In genomic region chr5:80238078-80238477, GRCh38 we compare ENCODE assay signal across 11 cellular contexts. TPM values are rescaled to one million over a fixed set of nuclear protein-coding genes. Genes with fewer than 3 reads are reported as not detected.
A peak's percentile ranks its signal among the peaks of the same experiment; 100 is the strongest.
DNase-seq lines count a peak whose midpoint lies in the region; ATAC-seq, FAIRE-seq and TF ChIP-seq lines count a peak whose summit lies in the region.
"Had no signal": no experiment of that assay in that cellular context is flagged by ENCODE, and none has a peak within 500 bp of the region (broad histone marks: within the 10 kb centered on the region; RNA-seq: fewer than 3 reads in every experiment).

No MANE protein-coding gene starts in this region.

- no peak for TF ChIP-seq EP300 in H1 (IDR thresholded peaks at IDR 0.05; ENCODE audit: borderline replicate concordance in 1 of 2, low read depth in 2 of 2, low read length in 2 of 2)

- POLR2A ChIA-PET in activated CD8-positive, alpha-beta T cell treated with anti-CD3 and anti-CD28 coated beads for 36 hours (lab: Charles Lee) = interaction anchor here (1.3 to 2.6 kb wide), 3 partner anchors 11 to 54 kb away, joined by 5 to 17 read pairs (median 7); partner anchors contain the start of gene SERINC5
- POLR2A ChIA-PET in H1 (lab: Charles Lee; ENCODE audit: partially characterized antibody) = interaction anchor here (1.2 to 1.5 kb wide), 3 partner anchors 12 to 49 kb away, joined by 3 to 4 read pairs (median 3); no protein-coding TSS in a partner anchor

- no peak overlapping the region for H2AFZ ChIP-seq in H1 (ENCODE audit: low read length)

- peaks cover 41% of the 10 kb centered on the region for H3K36me3 Mint-ChIP-seq in activated CD8-positive, alpha-beta T cell treated with anti-CD3 and anti-CD28 coated beads for 36 hours (ENCODE audit: low read depth)

- no peak overlapping the region for H2BK15ac ChIP-seq in H1 (ENCODE audit: low read length)

- H4K20me1 ChIP-seq in H1 (replicated peaks in 1 of 2; ENCODE audit: control insufficient read depth in 1 of 2, insufficient read depth in 2 of 2, low read length in 2 of 2) = peaks cover 2 to 8% of the 10 kb centered on the region in 2 experiments

- H3K4me1 ChIP-seq in H1 (replicated peaks in 1 of 4; ENCODE audit: control insufficient read depth in 3 of 4, insufficient read depth in 4 of 4, low read length in 3 of 4) (peaks cover 2 to 21% (median 6%) of the 10 kb centered on the region in 4 experiments; a peak in 6 of 7 replicates), upper lobe of right lung (peaks cover 18% of the 10 kb centered on the region)

- peaks cover 6 to 8% of the 10 kb centered on the region in 2 experiments for H3K9me3 ChIP-seq in H1 (ENCODE audit: insufficient read depth in 2 of 2, low read depth in 1 of 2, low read length in 1 of 2)
- H3K9me3 ChIP-seq in upper lobe of right lung = no peaks in the 10 kb centered on the region

- intact Hi-C loops in activated CD8-positive, alpha-beta T cell treated with anti-CD3 and anti-CD28 coated beads for 36 hours (cut with micrococcal nuclease) = no loop called here
- intact Hi-C loops in upper lobe of right lung (cut with DNase I) = no loop called here

- H2AK5ac ChIP-seq in H1 (ENCODE audit: low read depth, low read length) = no peak overlapping the region

- no peak overlapping the region for H3K23ac ChIP-seq in H1 (ENCODE audit: insufficient read length)

- no peak overlapping the region for H4K91ac ChIP-seq in H1 (replicated peaks; ENCODE audit: insufficient read length, low read length)

- H3K14ac ChIP-seq in H1 (ENCODE audit: insufficient read length) = no peak overlapping the region

- H4K5ac ChIP-seq in H1 (ENCODE audit: insufficient read length, low read depth, low read length) = no peak overlapping the region

- no peak overlapping the region for H3K27ac ChIP-seq in H1 (ENCODE audit: low read depth, low read length)
- H3K27ac ChIP-seq in temporal lobe (ENCODE audit: low read depth, low read length) = peak overlapping the region; percentile 47
- H3K27ac ChIP-seq in upper lobe of right lung = no peak overlapping the region
- H3K27ac ChIP-seq: brain microvascular endothelial cell, VCaP had no signal

- ATAC-seq in activated CD8-positive, alpha-beta T cell treated with anti-CD3 and anti-CD28 coated beads for 36 hours = peak; percentile 29
- ATAC-seq in upper lobe of right lung = no peak
- ATAC-seq: effector memory CD8-positive, alpha-beta T cell had no signal

- no peak for FAIRE-seq in H1 (lab: Jason Lieb, UNC)

- no peak overlapping the region for H2BK20ac ChIP-seq in H1 (ENCODE audit: low read length)

- WGBS in H1 (ENCODE audit: extremely low coverage in 1 of 2, insufficient coverage in 1 of 2, insufficient read length in 1 of 2, insufficient replicate concordance in 2 of 2, low coverage in 1 of 2, low lambda C conversion rate in 2 of 2, missing lambda C conversion rate in 1 of 2), 2 experiments = 91% methylated on average over 8 of the region's 8 CpGs; no CpG with 5 or more reads in 1 of the 2 experiments

- no peak overlapping the region for H3K4me2 ChIP-seq in H1 (ENCODE audit: insufficient read depth in 1 of 2, low read depth in 2 of 2, low read length in 2 of 2)

- peak; percentile 30 for DNase-seq in stimulated activated CD4-positive, alpha-beta T cell treated with anti-CD3 and anti-CD28 coated beads, Interleukin-1b, Interleukin-23, amount 100 ng/mL, for 48 hours
- DNase-seq in stimulated activated CD4-positive, alpha-beta T cell treated with anti-CD3 and anti-CD28 coated beads, Interleukin-12 subunit alpha, Interleukin-12 subunit beta, amount 100 ng/mL, for 4 hours = no peak
- DNase-seq in activated CD8-positive, alpha-beta T cell treated with anti-CD3 and anti-CD28 coated beads for 36 hours = peak; percentile 48
- no peak for DNase-seq in H1 (ENCODE audit: low read depth in 1 of 2, low spot score in 2 of 2)
- DNase-seq in AG08396 (ENCODE audit: low spot score) = no peak
- DNase-seq in upper lobe of right lung = no peak
- DNase-seq in RPMI8226 = no peak
- DNase-seq: brain microvascular endothelial cell; effector memory CD8-positive, alpha-beta T cell had no signal

- peaks cover 26 to 95% of the 10 kb centered on the region in 2 experiments for H3K79me2 ChIP-seq in H1 (ENCODE audit: control insufficient read depth in 1 of 2, insufficient read depth in 2 of 2, low read length in 2 of 2)

- no peak overlapping the region for H3K9ac ChIP-seq in H1 (replicated peaks in 1 of 4; ENCODE audit: extremely low read depth in 1 of 4, low read depth in 3 of 4, low read length in 3 of 4)

- no peak overlapping the region for H3K4ac ChIP-seq in H1 (replicated peaks; ENCODE audit: insufficient read length, low read depth, low read length)

- peaks cover 2% of the 10 kb centered on the region; the same call in 1 of the 2 replicates for H3K79me1 ChIP-seq in H1 (ENCODE audit: low read depth, low read length)

- H3K27me3 ChIP-seq in H1 (replicated peaks in 1 of 4; ENCODE audit: control insufficient read depth in 3 of 4, extremely low read depth in 1 of 4, insufficient read depth in 3 of 4, low read length in 3 of 4) = no peaks in the 10 kb centered on the region
- H3K27me3 ChIP-seq in upper lobe of right lung = no peaks in the 10 kb centered on the region
- H3K27me3 ChIP-seq: brain microvascular endothelial cell had no signal

- H3K27me3 Mint-ChIP-seq in activated CD8-positive, alpha-beta T cell treated with anti-CD3 and anti-CD28 coated beads for 36 hours = no peaks in the 10 kb centered on the region
- H3K27me3 Mint-ChIP-seq: effector memory CD8-positive, alpha-beta T cell had no signal

- no peak for TF ChIP-seq CTCF in activated CD8-positive, alpha-beta T cell treated with anti-CD3 and anti-CD28 coated beads for 36 hours (IDR thresholded peaks at IDR 0.05)
- no peak for TF ChIP-seq CTCF in H1 (IDR thresholded peaks at IDR 0.05; ENCODE audit: control extremely low read depth in 1 of 3, insufficient read depth in 1 of 3, low read depth in 1 of 3, low read length in 3 of 3)
- no peak for TF ChIP-seq CTCF in upper lobe of right lung (IDR thresholded peaks at IDR 0.05)

- CTCF ChIA-PET in activated CD8-positive, alpha-beta T cell treated with anti-CD3 and anti-CD28 coated beads for 36 hours (lab: Charles Lee) = interaction anchor here (1.0 to 1.4 kb wide), 3 partner anchors 16 to 45 kb away, joined by 3 to 6 read pairs (median 4); no protein-coding TSS in a partner anchor
- CTCF ChIA-PET in H1 (lab: Charles Lee; ENCODE audit: partially characterized antibody) = interaction anchor here (1.0 to 1.2 kb wide), 2 partner anchors 17 to 58 kb away, joined by 4 to 5 read pairs; partner anchors contain the start of gene SERINC5

- H3K4me3 ChIP-seq in H1 (ENCODE audit: extremely low read depth in 1 of 4, insufficient read depth in 2 of 4, low read depth in 3 of 4, low read length in 4 of 4) (no peak overlapping the region), upper lobe of right lung (no peak overlapping the region)

- no peak overlapping the region for H3K18ac ChIP-seq in H1 (ENCODE audit: extremely low read depth, low read length)

- no peak for TF ChIP-seq RAD21 in H1 (IDR thresholded peaks at IDR 0.05 in 1 of 2, conservative IDR thresholded peaks at IDR 0.05 in 1 of 2; ENCODE audit: low read depth in 2 of 2, low read length in 2 of 2)

- H2BK12ac ChIP-seq in H1 (ENCODE audit: low read depth, low read length) = no peak overlapping the region

- H3K4me1 Mint-ChIP-seq in activated CD8-positive, alpha-beta T cell treated with anti-CD3 and anti-CD28 coated beads for 36 hours (ENCODE audit: low read depth) = peaks cover 65% of the 10 kb centered on the region

- H3K36me3 ChIP-seq in H1 (ENCODE audit: control insufficient read depth in 2 of 4, insufficient read depth in 4 of 4, low read length in 3 of 4) (peaks cover 0 to 19% (median 7%) of the 10 kb centered on the region in 4 experiments; a peak in 3 of 8 replicates), upper lobe of right lung (peaks cover 12% of the 10 kb centered on the region)
- H3K36me3 ChIP-seq: brain microvascular endothelial cell had no signal

- peaks cover 11% of the 10 kb centered on the region for H3K9me3 Mint-ChIP-seq in activated CD8-positive, alpha-beta T cell treated with anti-CD3 and anti-CD28 coated beads for 36 hours
- H3K9me3 Mint-ChIP-seq: effector memory CD8-positive, alpha-beta T cell had no signal

- H3K27ac Mint-ChIP-seq in activated CD8-positive, alpha-beta T cell treated with anti-CD3 and anti-CD28 coated beads for 36 hours = peak overlapping the region; percentile 46

- no peak overlapping the region for H3K4me3 Mint-ChIP-seq in activated CD8-positive, alpha-beta T cell treated with anti-CD3 and anti-CD28 coated beads for 36 hours

- H3K56ac ChIP-seq in H1 (replicated peaks; ENCODE audit: insufficient read length, low read depth, low read length) = no peak overlapping the region

- H3K23me2 ChIP-seq in H1 (ENCODE audit: low read depth, low read length) = no peaks in the 10 kb centered on the region

- TF ChIP-seq POLR2A in H1 (IDR thresholded peaks at IDR 0.05; ENCODE audit: control extremely low read depth in 1 of 2, low read depth in 2 of 2, low read length in 2 of 2) = no peak

- H2BK5ac ChIP-seq in H1 (ENCODE audit: low read depth, low read length) = no peak overlapping the region

- H2BK120ac ChIP-seq in H1 (replicated peaks; ENCODE audit: low read depth, low read length) = no peak overlapping the region

- H4K8ac ChIP-seq in H1 (ENCODE audit: extremely low read depth, insufficient read depth, low read length) = no peak overlapping the region

TF ChIP-seq in H1, 55 proteins besides CTCF, POLR2A, EP300 and RAD21:
- peak; percentile 46; the same call in 1 of the 2 replicates for TF ChIP-seq MAFK (IDR thresholded peaks at IDR 0.05; ENCODE audit: low read depth, low read length)
- TF ChIP-seq KDM1A (IDR thresholded peaks at IDR 0.05; ENCODE audit: borderline replicate concordance, low read length) = no peak

RNA-seq across cellular contexts. Expression of gene SERINC5, which starts 17.8 kb away (rescaled TPM):
- total RNA-seq in activated CD8-positive, alpha-beta T cell treated with anti-CD3 and anti-CD28 coated beads for 36 hours = 10 to 100 TPM; 32.4 to 33.1 TPM
- total RNA-seq in H1 (2021; fragmentation: NEBNext Ultra II Directional; extraction: Animal tissue kit (Norgen Biotek cat#: 25700)) = 144 and 149 TPM in 2 replicates
- 27.2 and 32.2 TPM in 2 replicates for polyA plus RNA-seq in H1 (2011; rRNA removed)
- polyA plus RNA-seq in H1 (2011; cell fraction: cytosol; rRNA removed) = 34.6 TPM
- polyA plus RNA-seq in H1 (2011; cell fraction: nucleus; rRNA removed) = 31.3 TPM
- 36.8 to 55.0 TPM (median 47.7 TPM) in 4 replicates for polyA plus RNA-seq in H1 (2012, experiment 1 of 2)
- 5.6 TPM for polyA plus RNA-seq in H1 (2012, experiment 2 of 2)
- polyA plus RNA-seq in H1 (2013, experiment 1 of 2) = 97.2 TPM
- polyA plus RNA-seq in H1 (2013, experiment 2 of 2) = 109 TPM
- polyA minus RNA-seq in H1 (2011; rRNA and poly(A)+ RNA removed) = 121 and 134 TPM in 2 replicates
- polyA minus RNA-seq in H1 (2011; cell fraction: cytosol; rRNA and poly(A)+ RNA removed) = 58.9 TPM
- polyA minus RNA-seq in H1 (2011; cell fraction: nucleus; rRNA and poly(A)+ RNA removed) = 62.1 TPM
- 45.2 TPM for total RNA-seq in temporal lobe
- 60.4 TPM for total RNA-seq in upper lobe of right lung

Comparison
In these comparisons a context has a peak if more than half of its experiments do, and no peak if none do; other contexts are left out.
1. DNase-seq: peak in stimulated activated CD4-positive, alpha-beta T cell treated with anti-CD3 and anti-CD28 coated beads, Interleukin-1b, Interleukin-23, amount 100 ng/mL, for 48 hours (single experiment) and activated CD8-positive, alpha-beta T cell treated with anti-CD3 and anti-CD28 coated beads for 36 hours (single experiment); none in stimulated activated CD4-positive, alpha-beta T cell treated with anti-CD3 and anti-CD28 coated beads, Interleukin-12 subunit alpha, Interleukin-12 subunit beta, amount 100 ng/mL, for 4 hours (single experiment), H1 (0 of 2), AG08396 (single experiment), upper lobe of right lung (single experiment) and RPMI8226 (single experiment).